Comparison of ENCODE assay signal across 1 cellular context in genomic region chr15:74422723-74423442, GRCh38.
TF ChIP-seq lines count a peak whose summit lies in the region.

No MANE protein-coding gene starts in this region.

TF ChIP-seq in HepG2, 621 proteins besides CTCF, POLR2A, EP300 and RAD21 (continued from another document and continues in another):
- no peak for TF ChIP-seq ZBTB39 (CRISPR knock-in tag; IDR thresholded peaks at IDR 0.05)
- TF ChIP-seq ZFP37 (CRISPR knock-in tag; IDR thresholded peaks at IDR 0.05; ENCODE audit: borderline replicate concordance): no peak
- TF ChIP-seq SNAI1 (CRISPR knock-in tag; IDR thresholded peaks at IDR 0.05; ENCODE audit: borderline replicate concordance): no peak
- no peak for TF ChIP-seq MTF1 (CRISPR knock-in tag; IDR thresholded peaks at IDR 0.05)
- peak; percentile 5; the same call in 1 of the 2 replicates for TF ChIP-seq ZC3H4 (CRISPR knock-in tag; IDR thresholded peaks at IDR 0.05; ENCODE audit: borderline replicate concordance)
- TF ChIP-seq ZBTB38 (CRISPR knock-in tag; IDR thresholded peaks at IDR 0.05): peak; percentile 68; the same call in 1 of the 2 replicates
- no peak for TF ChIP-seq JUNB (CRISPR knock-in tag; IDR thresholded peaks at IDR 0.05; ENCODE audit: borderline replicate concordance)
- TF ChIP-seq HOXA7 (CRISPR knock-in tag; IDR thresholded peaks at IDR 0.05): no peak
- no peak for TF ChIP-seq ZNF317 (CRISPR knock-in tag; IDR thresholded peaks at IDR 0.05)
- TF ChIP-seq ESRRA (CRISPR knock-in tag; IDR thresholded peaks at IDR 0.05; ENCODE audit: low read depth): peak; percentile 51; the same call in 1 of the 2 replicates
- 0 out of 2 replicates have a peak, but pooled peaks have one; percentile 31 for TF ChIP-seq ZNF256 (CRISPR knock-in tag; conservative IDR thresholded peaks at IDR 0.05)
- TF ChIP-seq, protein P1, sequence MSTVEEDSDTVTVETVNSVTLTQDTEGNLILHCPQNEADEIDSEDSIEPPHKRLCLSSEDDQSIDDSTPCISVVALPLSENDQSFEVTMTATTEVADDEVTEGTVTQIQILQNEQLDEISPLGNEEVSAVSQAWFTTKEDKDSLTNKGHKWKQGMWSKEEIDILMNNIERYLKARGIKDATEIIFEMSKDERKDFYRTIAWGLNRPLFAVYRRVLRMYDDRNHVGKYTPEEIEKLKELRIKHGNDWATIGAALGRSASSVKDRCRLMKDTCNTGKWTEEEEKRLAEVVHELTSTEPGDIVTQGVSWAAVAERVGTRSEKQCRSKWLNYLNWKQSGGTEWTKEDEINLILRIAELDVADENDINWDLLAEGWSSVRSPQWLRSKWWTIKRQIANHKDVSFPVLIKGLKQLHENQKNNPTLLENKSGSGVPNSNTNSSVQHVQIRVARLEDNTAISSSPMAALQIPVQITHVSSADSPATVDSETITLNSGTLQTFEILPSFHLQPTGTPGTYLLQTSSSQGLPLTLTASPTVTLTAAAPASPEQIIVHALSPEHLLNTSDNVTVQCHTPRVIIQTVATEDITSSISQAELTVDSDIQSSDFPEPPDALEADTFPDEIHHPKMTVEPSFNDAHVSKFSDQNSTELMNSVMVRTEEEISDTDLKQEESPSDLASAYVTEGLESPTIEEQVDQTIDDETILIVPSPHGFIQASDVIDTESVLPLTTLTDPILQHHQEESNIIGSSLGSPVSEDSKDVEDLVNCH (CRISPR knock-in tag; IDR thresholded peaks at IDR 0.05): no peak
- TF ChIP-seq PRDM15 (CRISPR knock-in tag; IDR thresholded peaks at IDR 0.05): no peak
- TF ChIP-seq, protein P2, sequence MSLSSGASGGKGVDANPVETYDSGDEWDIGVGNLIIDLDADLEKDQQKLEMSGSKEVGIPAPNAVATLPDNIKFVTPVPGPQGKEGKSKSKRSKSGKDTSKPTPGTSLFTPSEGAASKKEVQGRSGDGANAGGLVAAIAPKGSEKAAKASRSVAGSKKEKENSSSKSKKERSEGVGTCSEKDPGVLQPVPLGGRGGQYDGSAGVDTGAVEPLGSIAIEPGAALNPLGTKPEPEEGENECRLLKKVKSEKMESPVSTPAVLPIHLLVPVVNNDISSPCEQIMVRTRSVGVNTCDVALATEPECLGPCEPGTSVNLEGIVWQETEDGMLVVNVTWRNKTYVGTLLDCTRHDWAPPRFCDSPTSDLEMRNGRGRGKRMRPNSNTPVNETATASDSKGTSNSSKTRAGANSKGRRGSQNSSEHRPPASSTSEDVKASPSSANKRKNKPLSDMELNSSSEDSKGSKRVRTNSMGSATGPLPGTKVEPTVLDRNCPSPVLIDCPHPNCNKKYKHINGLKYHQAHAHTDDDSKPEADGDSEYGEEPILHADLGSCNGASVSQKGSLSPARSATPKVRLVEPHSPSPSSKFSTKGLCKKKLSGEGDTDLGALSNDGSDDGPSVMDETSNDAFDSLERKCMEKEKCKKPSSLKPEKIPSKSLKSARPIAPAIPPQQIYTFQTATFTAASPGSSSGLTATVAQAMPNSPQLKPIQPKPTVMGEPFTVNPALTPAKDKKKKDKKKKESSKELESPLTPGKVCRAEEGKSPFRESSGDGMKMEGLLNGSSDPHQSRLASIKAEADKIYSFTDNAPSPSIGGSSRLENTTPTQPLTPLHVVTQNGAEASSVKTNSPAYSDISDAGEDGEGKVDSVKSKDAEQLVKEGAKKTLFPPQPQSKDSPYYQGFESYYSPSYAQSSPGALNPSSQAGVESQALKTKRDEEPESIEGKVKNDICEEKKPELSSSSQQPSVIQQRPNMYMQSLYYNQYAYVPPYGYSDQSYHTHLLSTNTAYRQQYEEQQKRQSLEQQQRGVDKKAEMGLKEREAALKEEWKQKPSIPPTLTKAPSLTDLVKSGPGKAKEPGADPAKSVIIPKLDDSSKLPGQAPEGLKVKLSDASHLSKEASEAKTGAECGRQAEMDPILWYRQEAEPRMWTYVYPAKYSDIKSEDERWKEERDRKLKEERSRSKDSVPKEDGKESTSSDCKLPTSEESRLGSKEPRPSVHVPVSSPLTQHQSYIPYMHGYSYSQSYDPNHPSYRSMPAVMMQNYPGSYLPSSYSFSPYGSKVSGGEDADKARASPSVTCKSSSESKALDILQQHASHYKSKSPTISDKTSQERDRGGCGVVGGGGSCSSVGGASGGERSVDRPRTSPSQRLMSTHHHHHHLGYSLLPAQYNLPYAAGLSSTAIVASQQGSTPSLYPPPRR (CRISPR knock-in tag; IDR thresholded peaks at IDR 0.05; ENCODE audit: borderline replicate concordance): no peak
- no peak for TF ChIP-seq GTF3A (CRISPR knock-in tag; conservative IDR thresholded peaks at IDR 0.05)
- no peak for TF ChIP-seq ZBTB25 (CRISPR knock-in tag; IDR thresholded peaks at IDR 0.05)
- no peak for TF ChIP-seq MAFK (conservative IDR thresholded peaks at IDR 0.05 in 1 of 2, IDR thresholded peaks at IDR 0.05 in 1 of 2; ENCODE audit: low read length in 2 of 2)
- TF ChIP-seq SP2 (CRISPR knock-in tag; IDR thresholded peaks at IDR 0.05): no peak
- TF ChIP-seq, protein P3, sequence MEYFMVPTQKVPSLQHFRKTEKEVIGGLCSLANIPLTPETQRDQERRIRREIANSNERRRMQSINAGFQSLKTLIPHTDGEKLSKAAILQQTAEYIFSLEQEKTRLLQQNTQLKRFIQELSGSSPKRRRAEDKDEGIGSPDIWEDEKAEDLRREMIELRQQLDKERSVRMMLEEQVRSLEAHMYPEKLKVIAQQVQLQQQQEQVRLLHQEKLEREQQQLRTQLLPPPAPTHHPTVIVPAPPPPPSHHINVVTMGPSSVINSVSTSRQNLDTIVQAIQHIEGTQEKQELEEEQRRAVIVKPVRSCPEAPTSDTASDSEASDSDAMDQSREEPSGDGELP (IDR thresholded peaks at IDR 0.05; ENCODE audit: borderline replicate concordance, low read depth): no peak
- TF ChIP-seq NFATC3 (CRISPR knock-in tag; IDR thresholded peaks at IDR 0.05): no peak
- TF ChIP-seq ARNTL (CRISPR knock-in tag; IDR thresholded peaks at IDR 0.05): no peak
- TF ChIP-seq, protein P4, sequence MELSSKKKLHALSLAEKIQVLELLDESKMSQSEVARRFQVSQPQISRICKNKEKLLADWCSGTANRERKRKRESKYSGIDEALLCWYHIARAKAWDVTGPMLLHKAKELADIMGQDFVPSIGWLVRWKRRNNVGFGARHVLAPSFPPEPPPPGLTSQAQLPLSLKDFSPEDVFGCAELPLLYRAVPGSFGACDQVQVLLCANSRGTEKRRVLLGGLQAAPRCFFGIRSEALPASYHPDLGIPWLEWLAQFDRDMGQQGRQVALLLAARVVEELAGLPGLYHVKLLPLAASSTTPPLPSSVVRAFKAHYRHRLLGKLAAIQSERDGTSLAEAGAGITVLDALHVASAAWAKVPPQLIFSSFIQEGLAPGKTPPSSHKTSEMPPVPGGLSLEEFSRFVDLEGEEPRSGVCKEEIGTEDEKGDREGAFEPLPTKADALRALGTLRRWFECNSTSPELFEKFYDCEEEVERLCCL (CRISPR knock-in tag; IDR thresholded peaks at IDR 0.05; ENCODE audit: borderline replicate concordance): no peak
- no peak for TF ChIP-seq BATF2 (CRISPR knock-in tag; IDR thresholded peaks at IDR 0.05)
- TF ChIP-seq HBP1 (CRISPR knock-in tag; IDR thresholded peaks at IDR 0.05; ENCODE audit: low read depth): 0 out of 2 replicates have a peak, but pooled peaks have one; percentile 38
- TF ChIP-seq HMG20B (CRISPR knock-in tag; conservative IDR thresholded peaks at IDR 0.05): no peak
- no peak for TF ChIP-seq GPBP1L1 (CRISPR knock-in tag; IDR thresholded peaks at IDR 0.05)
- TF ChIP-seq, protein P5, sequence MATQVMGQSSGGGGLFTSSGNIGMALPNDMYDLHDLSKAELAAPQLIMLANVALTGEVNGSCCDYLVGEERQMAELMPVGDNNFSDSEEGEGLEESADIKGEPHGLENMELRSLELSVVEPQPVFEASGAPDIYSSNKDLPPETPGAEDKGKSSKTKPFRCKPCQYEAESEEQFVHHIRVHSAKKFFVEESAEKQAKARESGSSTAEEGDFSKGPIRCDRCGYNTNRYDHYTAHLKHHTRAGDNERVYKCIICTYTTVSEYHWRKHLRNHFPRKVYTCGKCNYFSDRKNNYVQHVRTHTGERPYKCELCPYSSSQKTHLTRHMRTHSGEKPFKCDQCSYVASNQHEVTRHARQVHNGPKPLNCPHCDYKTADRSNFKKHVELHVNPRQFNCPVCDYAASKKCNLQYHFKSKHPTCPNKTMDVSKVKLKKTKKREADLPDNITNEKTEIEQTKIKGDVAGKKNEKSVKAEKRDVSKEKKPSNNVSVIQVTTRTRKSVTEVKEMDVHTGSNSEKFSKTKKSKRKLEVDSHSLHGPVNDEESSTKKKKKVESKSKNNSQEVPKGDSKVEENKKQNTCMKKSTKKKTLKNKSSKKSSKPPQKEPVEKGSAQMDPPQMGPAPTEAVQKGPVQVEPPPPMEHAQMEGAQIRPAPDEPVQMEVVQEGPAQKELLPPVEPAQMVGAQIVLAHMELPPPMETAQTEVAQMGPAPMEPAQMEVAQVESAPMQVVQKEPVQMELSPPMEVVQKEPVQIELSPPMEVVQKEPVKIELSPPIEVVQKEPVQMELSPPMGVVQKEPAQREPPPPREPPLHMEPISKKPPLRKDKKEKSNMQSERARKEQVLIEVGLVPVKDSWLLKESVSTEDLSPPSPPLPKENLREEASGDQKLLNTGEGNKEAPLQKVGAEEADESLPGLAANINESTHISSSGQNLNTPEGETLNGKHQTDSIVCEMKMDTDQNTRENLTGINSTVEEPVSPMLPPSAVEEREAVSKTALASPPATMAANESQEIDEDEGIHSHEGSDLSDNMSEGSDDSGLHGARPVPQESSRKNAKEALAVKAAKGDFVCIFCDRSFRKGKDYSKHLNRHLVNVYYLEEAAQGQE (IDR thresholded peaks at IDR 0.05; ENCODE audit: borderline replicate concordance in 1 of 2, low read depth in 1 of 2, low read length in 2 of 2): no peak
